ENCODE assay signal across 8 cellular contexts in genomic region chr16:79093554-79093967, GRCh38.
DNase-seq lines count a peak whose midpoint lies in the region; ATAC-seq and TF ChIP-seq lines count a peak whose summit lies in the region.

No MANE protein-coding gene starts in this region.

- no peaks in the 10 kb centered on the region for H3K9me3 Mint-ChIP-seq in type B pancreatic cell

- no peak overlapping the region for H3K4me3 ChIP-seq in coronary artery
- H3K4me3 ChIP-seq in foreskin fibroblast (ENCODE audit: low read depth in 1 of 2, low read length in 2 of 2): no peak overlapping the region

- no peak for TF ChIP-seq CTCF in coronary artery (IDR thresholded peaks at IDR 0.05)
- TF ChIP-seq CTCF in foreskin fibroblast (IDR thresholded peaks at IDR 0.05; ENCODE audit: low read depth, low read length): no peak
- no peak for TF ChIP-seq CTCF in type B pancreatic cell (conservative IDR thresholded peaks at IDR 0.05)

- H3K27me3 Mint-ChIP-seq in T-helper 17 cell (no peaks in the 10 kb centered on the region), type B pancreatic cell (peaks cover 15% of the 10 kb centered on the region)

- H3K4me1 Mint-ChIP-seq in T-helper 17 cell (peaks cover 31% of the 10 kb centered on the region), type B pancreatic cell (ENCODE audit: unreplicated experiment) (peaks cover 16% of the 10 kb centered on the region)

- no peak overlapping the region for H3K27ac ChIP-seq in coronary artery

- H3K9me3 ChIP-seq in T-helper 17 cell (ENCODE audit: control insufficient read depth, low read length, poor library complexity, severe bottlenecking): no peaks in the 10 kb centered on the region

- DNase-seq in T-helper 17 cell: peak in 1 of 3 donors; percentile 18
- DNase-seq in central memory CD4-positive, alpha-beta T cell: peak; percentile 6
- peak; percentile 12 for DNase-seq in stimulated activated CD8-positive, alpha-beta memory T cell treated with anti-CD3 and anti-CD28 coated beads, Interleukin-12 subunit alpha, Interleukin-12 subunit beta, amount 100 ng/mL, for 4 hours (ENCODE audit: low read depth)
- no peak for DNase-seq in coronary artery (ENCODE audit: low spot score)
- no peak for DNase-seq in foreskin fibroblast
- DNase-seq in ACHN: no peak
- DNase-seq in type B pancreatic cell (ENCODE audit: extremely low spot score, unreplicated experiment): no peak

- ATAC-seq in GM21423 (IDR thresholded peaks at IDR 0.05; ENCODE audit: unreplicated experiment) (peak; percentile 52), T-helper 17 cell (peak; percentile 86)

- H3K4me3 Mint-ChIP-seq in T-helper 17 cell (peak overlapping the region; percentile 52), type B pancreatic cell (no peak overlapping the region)

- H3K36me3 Mint-ChIP-seq in T-helper 17 cell (ENCODE audit: low read depth) (no peaks in the 10 kb centered on the region), type B pancreatic cell (no peaks in the 10 kb centered on the region)

- in situ Hi-C loops in ACHN (cut with HindIII; ENCODE audit: low pct_ligation_motif_present, low pct_unique_long_range_greater_than_20kb, low sequenced_read_pairs): no loop called here

- peak overlapping the region; percentile 69 for H3K27ac Mint-ChIP-seq in T-helper 17 cell
- H3K27ac Mint-ChIP-seq in type B pancreatic cell: no peak overlapping the region

Comparison
In these comparisons a context has a peak if more than half of its experiments do, and no peak if none do; other contexts are left out.
1. DNase-seq: peak in central memory CD4-positive, alpha-beta T cell (single experiment) and stimulated activated CD8-positive, alpha-beta memory T cell treated with anti-CD3 and anti-CD28 coated beads, Interleukin-12 subunit alpha, Interleukin-12 subunit beta, amount 100 ng/mL, for 4 hours (single experiment); none in coronary artery (single experiment), foreskin fibroblast (0 of 2), ACHN (single experiment) and type B pancreatic cell (single experiment).